8 cellular contexts compared by ENCODE assay signal in the genomic region with DNA sequence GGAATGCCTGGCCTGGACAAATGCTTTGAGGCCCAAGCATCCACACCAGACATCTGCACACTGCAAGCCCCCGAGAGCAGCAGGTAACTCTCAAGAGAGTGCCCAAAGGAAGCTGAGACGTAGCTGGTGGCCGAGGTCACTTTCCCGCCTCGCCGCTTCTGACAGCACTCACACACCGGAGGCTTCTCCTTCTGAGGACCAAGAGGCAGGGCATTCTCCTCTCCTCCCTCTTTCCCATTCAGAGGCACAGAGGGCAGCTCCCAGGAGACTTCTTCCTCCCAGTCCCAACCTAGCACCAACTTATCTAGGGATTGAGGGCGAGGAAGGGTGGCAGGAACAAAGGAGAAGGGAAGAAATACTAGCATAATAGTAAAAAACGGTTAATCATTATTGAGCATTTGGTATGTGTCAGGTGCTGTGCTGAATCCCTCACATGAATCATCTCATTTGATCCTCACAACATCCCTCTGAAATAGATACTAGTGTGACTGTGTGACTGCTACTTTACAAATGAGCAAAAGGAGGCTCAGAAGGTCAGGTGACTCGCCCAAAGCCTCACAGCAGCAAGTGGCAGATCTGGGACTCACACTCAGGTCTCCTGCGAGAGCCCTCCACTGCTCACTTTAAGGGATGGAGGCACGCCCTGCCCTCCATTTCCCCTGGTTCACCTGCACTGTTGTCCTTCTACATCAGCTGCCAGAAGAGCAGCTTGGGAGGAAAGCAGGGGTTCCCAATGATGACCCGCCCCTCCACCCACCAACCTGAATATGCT. TPM values are rescaled to one million over a fixed set of nuclear protein-coding genes. Genes with fewer than 3 reads are reported as not detected.
DNase-seq lines count a peak whose midpoint lies in the region; ATAC-seq and TF ChIP-seq lines count a peak whose summit lies in the region.

No MANE protein-coding gene starts in this region.

- TF ChIP-seq CTCF in CD14-positive monocyte (IDR thresholded peaks at IDR 0.05) (no peak), lower lobe of right lung (IDR thresholded peaks at IDR 0.05) (no peak), right lobe of liver (IDR thresholded peaks at IDR 0.05) (no peak)

- no peaks in the 10 kb centered on the region for H3K27me3 Mint-ChIP-seq in CD14-positive monocyte (ENCODE audit: low read depth in 3 of 3)
- no peaks in the 10 kb centered on the region for H3K27me3 Mint-ChIP-seq in activated T-helper 17 cell treated with anti-CD3 and anti-CD28 coated beads, Interleukin-2, amount 50 U/mL, for 72 hours

- H3K27me3 ChIP-seq in lower lobe of right lung (ENCODE audit: low read depth) (no peaks in the 10 kb centered on the region), mesendoderm (ENCODE audit: insufficient read depth, low read length, poor library complexity) (no peaks in the 10 kb centered on the region), right lobe of liver (no peaks in the 10 kb centered on the region)

- no peak overlapping the region for H2BK15ac ChIP-seq in mesendoderm (replicated peaks; ENCODE audit: low read depth)

- H4K5ac ChIP-seq in mesendoderm (ENCODE audit: low read length), result no peak overlapping the region

- ATAC-seq in HG03354 (IDR thresholded peaks at IDR 0.05; ENCODE audit: poor library complexity, severe bottlenecking, unreplicated experiment), result peak; percentile 33
- peak; percentile 68 for ATAC-seq in activated T-helper 17 cell treated with anti-CD3 and anti-CD28 coated beads, Interleukin-2, amount 50 U/mL, for 72 hours (replicated peaks)
- ATAC-seq in lower lobe of right lung, result no peak
- ATAC-seq in right lobe of liver, result no peak

- peak overlapping the region; percentile 93 to 99 (median 96) for H3K27ac Mint-ChIP-seq in CD14-positive monocyte
- peak overlapping the region; percentile 99 for H3K27ac Mint-ChIP-seq in activated T-helper 17 cell treated with anti-CD3 and anti-CD28 coated beads, Interleukin-2, amount 50 U/mL, for 72 hours

- no peak overlapping the region for H4K8ac ChIP-seq in mesendoderm (ENCODE audit: low read depth, low read length)

- H3K4me3 Mint-ChIP-seq in CD14-positive monocyte, result peak overlapping the region; percentile 87 to 98
- H3K4me3 Mint-ChIP-seq in activated T-helper 17 cell treated with anti-CD3 and anti-CD28 coated beads, Interleukin-2, amount 50 U/mL, for 72 hours, result peak overlapping the region; percentile 98

- peak overlapping the region; percentile 50 for H3K4me3 ChIP-seq in lower lobe of right lung
- H3K4me3 ChIP-seq in mesendoderm (ENCODE audit: low read length), result no peak overlapping the region
- no peak overlapping the region for H3K4me3 ChIP-seq in right lobe of liver

- no peak overlapping the region for H3K56ac ChIP-seq in mesendoderm (ENCODE audit: low read length)

- no peak overlapping the region for H3K4ac ChIP-seq in mesendoderm (ENCODE audit: low read depth, low read length)

- H3K9me3 ChIP-seq in lower lobe of right lung, result no peaks in the 10 kb centered on the region
- no peaks in the 10 kb centered on the region for H3K9me3 ChIP-seq in right lobe of liver

- no peak overlapping the region for H3K4me2 ChIP-seq in mesendoderm (ENCODE audit: low read length)

- no peak overlapping the region for H3K23ac ChIP-seq in mesendoderm (ENCODE audit: low read length)

- intact Hi-C loops in CD14-positive monocyte (cut with micrococcal nuclease) (loop anchor here in 1 of 2 donors (2.0 kb wide), 1 partner anchor 14 kb away; no protein-coding TSS in a partner anchor), lower lobe of right lung (cut with DNase I) (no loop called here), right lobe of liver (cut with DNase I) (no loop called here)

- H3K79me2 ChIP-seq in mesendoderm (ENCODE audit: control insufficient read depth, insufficient read depth, low read length), result no peaks in the 10 kb centered on the region

- peaks cover 67% of the 10 kb centered on the region for H3K4me1 Mint-ChIP-seq in CD14-positive monocyte
- peaks cover 41% of the 10 kb centered on the region for H3K4me1 Mint-ChIP-seq in activated T-helper 17 cell treated with anti-CD3 and anti-CD28 coated beads, Interleukin-2, amount 50 U/mL, for 72 hours

- TF ChIP-seq POLR2A in right lobe of liver (IDR thresholded peaks at IDR 0.05), result no peak

- no peak overlapping the region for H3K9ac ChIP-seq in mesendoderm (ENCODE audit: low read length)

- H3K4me1 ChIP-seq in lower lobe of right lung (peaks cover 50% of the 10 kb centered on the region), mesendoderm (ENCODE audit: control insufficient read depth, low read depth, low read length) (peaks cover 3% of the 10 kb centered on the region), right lobe of liver (peaks cover 0 to 61% (median 26%) of the 10 kb centered on the region in 4 donors)

- H3K27ac ChIP-seq in lower lobe of right lung (peak overlapping the region; percentile 76), mesendoderm (ENCODE audit: low read depth, low read length) (no peak overlapping the region), right lobe of liver (no peak overlapping the region)

- no peaks in the 10 kb centered on the region for H3K9me3 Mint-ChIP-seq in CD14-positive monocyte
- H3K9me3 Mint-ChIP-seq in activated T-helper 17 cell treated with anti-CD3 and anti-CD28 coated beads, Interleukin-2, amount 50 U/mL, for 72 hours, result no peaks in the 10 kb centered on the region

- no peak overlapping the region for H2BK120ac ChIP-seq in mesendoderm (ENCODE audit: low read depth, low read length)

- peaks cover 15 to 25% of the 10 kb centered on the region in 2 donors for H3K36me3 Mint-ChIP-seq in CD14-positive monocyte
- H3K36me3 Mint-ChIP-seq in activated T-helper 17 cell treated with anti-CD3 and anti-CD28 coated beads, Interleukin-2, amount 50 U/mL, for 72 hours (ENCODE audit: low read depth), result peaks cover 43% of the 10 kb centered on the region

- H3K79me1 ChIP-seq in mesendoderm (ENCODE audit: low read length), result no peaks in the 10 kb centered on the region

- H3K36me3 ChIP-seq in lower lobe of right lung (peaks cover 14% of the 10 kb centered on the region), mesendoderm (ENCODE audit: control insufficient read depth, insufficient read depth, low read length) (no peaks in the 10 kb centered on the region), right lobe of liver (peaks cover 0 to 10% (median 0%) of the 10 kb centered on the region in 4 donors)

- no CpG with 5 or more reads among the region's 13 CpGs for WGBS in mesendoderm (ENCODE audit: extremely low coverage, insufficient coverage, low lambda C conversion rate)
- WGBS in right lobe of liver (ENCODE audit: insufficient coverage, low coverage, low lambda C conversion rate, missing lambda C conversion rate), result 34% methylated on average over 8 of the region's 13 CpGs

- DNase-seq in CD14-positive monocyte (ENCODE audit: low spot score) (peak; percentile 63), lower lobe of right lung (no peak), mesendoderm (no peak), right lobe of liver (no peak), NCI-H446 treated with DMSO at 0.1 percent for 48 hours (lab: John Stamatoyannopoulos, UW) (no peak), T1000 (lab: John Stamatoyannopoulos, UW) (no peak)

- no peak overlapping the region for H3K18ac ChIP-seq in mesendoderm (ENCODE audit: low read length)

- no peak overlapping the region for H2BK5ac ChIP-seq in mesendoderm (ENCODE audit: low read length)

- no peak overlapping the region for H2AK5ac ChIP-seq in mesendoderm (ENCODE audit: low read length)

RNA-seq across cellular contexts. Expression of gene MYO18A, which starts 41.8 kb away (rescaled TPM):
- polyA plus RNA-seq in CD14-positive monocyte, result 10 to 100 TPM in 1 of 2 donors, 1 to 10 TPM in 1; 6.3 to 11.0 TPM
- total RNA-seq in activated T-helper 17 cell treated with anti-CD3 and anti-CD28 coated beads, Interleukin-2, amount 50 U/mL, for 72 hours, result 10 to 100 TPM; 90.6 to 95.9 TPM
- total RNA-seq in lower lobe of right lung, result 59.5 TPM
- 12.7 TPM for polyA plus RNA-seq in mesendoderm (2013, experiment 1 of 2)
- polyA plus RNA-seq in mesendoderm (2013, experiment 2 of 2), result 11.4 TPM
- total RNA-seq in right lobe of liver, result 10 to 100 TPM; 50.1 to 98.2 (median 81.8) TPM

Comparison
In these comparisons a context has a peak if more than half of its experiments do, and no peak if none do; other contexts are left out.
1. ATAC-seq: peak in HG03354 (single experiment) and activated T-helper 17 cell treated with anti-CD3 and anti-CD28 coated beads, Interleukin-2, amount 50 U/mL, for 72 hours (single experiment); none in lower lobe of right lung (0 of 2) and right lobe of liver (0 of 4).